Comparison of ENCODE assay signal across 29 cellular contexts in the genomic region with DNA sequence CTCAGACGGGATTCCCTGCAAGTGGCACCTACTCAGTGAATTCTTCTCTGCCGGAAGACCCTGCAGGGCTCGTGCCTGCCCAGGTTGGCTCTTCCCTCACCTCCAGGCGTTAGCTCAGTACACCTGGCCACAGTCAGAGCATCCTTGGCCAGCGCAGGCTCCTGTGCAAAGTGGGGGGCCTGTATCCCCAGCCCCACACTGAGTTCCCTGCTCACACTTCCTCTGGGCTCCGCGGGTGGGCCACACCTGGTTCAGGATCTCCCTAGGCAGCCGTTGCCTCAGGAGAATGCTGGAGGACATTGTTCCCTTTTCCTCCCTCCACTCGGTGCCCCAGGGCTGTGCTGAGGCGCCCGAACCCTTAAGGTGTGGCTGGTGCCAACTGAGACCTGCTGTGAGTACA. TPM values are rescaled to one million over a fixed set of nuclear protein-coding genes. Genes with fewer than 3 reads are reported as not detected.
"Had no signal": no experiment of that assay in that cellular context is flagged by ENCODE, and none has a peak within 500 bp of the region (broad histone marks: within the 10 kb centered on the region; RNA-seq: fewer than 3 reads in every experiment).

No MANE protein-coding gene starts in this region.

- H3K27me3 Mint-ChIP-seq: activated naive CD8-positive, alpha-beta T cell; activated T-helper 17 cell treated with anti-CD3 and anti-CD28 coated beads, Interleukin-2, amount 50 U/mL, for 72 hours had no signal

- H3K4me1 Mint-ChIP-seq: activated CD4-positive, alpha-beta memory T cell treated with anti-CD3 and anti-CD28 coated beads, Interleukin-2, amount 10 ng/mL, durations not matched to agents 7 days and 5 days; activated T-helper 17 cell treated with anti-CD3 and anti-CD28 coated beads, Interleukin-2, amount 50 U/mL, for 72 hours; central memory CD8-positive, alpha-beta T cell had no signal

- H3K9me3 ChIP-seq: MG63, Peyer's patch, SJCRH30, SK-N-SH had no signal

- DNase-seq: activated CD4-positive, alpha-beta memory T cell treated with anti-CD3 and anti-CD28 coated beads, Interleukin-2, amount 10 ng/mL, durations not matched to agents 7 days and 5 days; activated CD4-positive, alpha-beta T cell treated with anti-CD3 and anti-CD28 coated beads, Interleukin-2, amount 50 U/mL, for 1 hour; activated CD4-positive, CD25-positive, alpha-beta regulatory T cell; activated gamma-delta T cell; activated naive CD4-positive, alpha-beta T cell treated with anti-CD3 and anti-CD28 coated beads for 36 hours; activated T-cell treated with anti-CD3 and anti-CD28 coated beads for 4 hours; activated T-cell treated with anti-CD3 and anti-CD28 coated beads, Interleukin-2, amount 50 U/mL, for 48 hours; amygdala; MG63; MV-4-11; NCI-H1092 treated with DMSO at 0.1 percent for 48 hours; NCI-H1436 treated with DMSO at 0.1 percent for 48 hours; NCI-H1930; NCI-H2171; NCI-H2227 treated with DMSO at 0.1 percent for 48 hours; NCI-H446 treated with DMSO at 0.1 percent for 48 hours; NCI-H524 treated with DMSO at 0.1 percent for 48 hours; NCI-H774; Peyer's patch; Right ventricle myocardium superior; SJCRH30; SK-N-SH; T1000 had no signal

- H3K36me3 ChIP-seq: MG63, Peyer's patch, SJCRH30 had no signal

- H3K9ac ChIP-seq: SK-N-SH had no signal

- ATAC-seq: activated T-helper 17 cell treated with anti-CD3 and anti-CD28 coated beads, Interleukin-2, amount 50 U/mL, for 72 hours had no signal

- H3K27ac Mint-ChIP-seq: activated CD4-positive, alpha-beta memory T cell treated with anti-CD3 and anti-CD28 coated beads, Interleukin-2, amount 10 ng/mL, durations not matched to agents 7 days and 5 days; activated naive CD4-positive, alpha-beta T cell treated with anti-CD3 and anti-CD28 coated beads for 36 hours; activated naive CD8-positive, alpha-beta T cell; activated T-helper 17 cell treated with anti-CD3 and anti-CD28 coated beads, Interleukin-2, amount 50 U/mL, for 72 hours; T-helper 1 cell treated with Interleukin-12 subunit alpha and Interleukin-12 subunit beta and Interleukin-4 antibody, amounts not matched to agents 30 μg/mL and 1 μg/mL, for 36 hours had no signal

- H3K27ac ChIP-seq: Peyer's patch, RWPE1, SJCRH30 had no signal

- H3K9me3 Mint-ChIP-seq: activated CD4-positive, alpha-beta memory T cell treated with anti-CD3 and anti-CD28 coated beads, Interleukin-2, amount 10 ng/mL, durations not matched to agents 7 days and 5 days; activated naive CD4-positive, alpha-beta T cell treated with anti-CD3 and anti-CD28 coated beads for 36 hours; activated T-helper 17 cell treated with anti-CD3 and anti-CD28 coated beads, Interleukin-2, amount 50 U/mL, for 72 hours; central memory CD8-positive, alpha-beta T cell; T-helper 1 cell treated with Interleukin-12 subunit alpha and Interleukin-12 subunit beta and Interleukin-4 antibody, amounts not matched to agents 30 μg/mL and 1 μg/mL, for 36 hours had no signal

- H3K36me3 Mint-ChIP-seq: brain had no signal

- H3K4me2 ChIP-seq: SK-N-SH had no signal

- H3K27me3 ChIP-seq: MG63, Peyer's patch, SJCRH30 had no signal

- H3K4me3 ChIP-seq: MG63, Peyer's patch, SJCRH30 had no signal

- H3K9me2 ChIP-seq: SK-N-SH had no signal

- H3K4me1 ChIP-seq: Peyer's patch, SJCRH30 had no signal

- H3K4me3 Mint-ChIP-seq: activated CD4-positive, alpha-beta memory T cell treated with anti-CD3 and anti-CD28 coated beads, Interleukin-2, amount 10 ng/mL, durations not matched to agents 7 days and 5 days; activated naive CD4-positive, alpha-beta T cell treated with anti-CD3 and anti-CD28 coated beads for 36 hours; activated naive CD8-positive, alpha-beta T cell; activated T-helper 17 cell treated with anti-CD3 and anti-CD28 coated beads, Interleukin-2, amount 50 U/mL, for 72 hours; brain; central memory CD8-positive, alpha-beta T cell; T-helper 1 cell treated with Interleukin-12 subunit alpha and Interleukin-12 subunit beta and Interleukin-4 antibody, amounts not matched to agents 30 μg/mL and 1 μg/mL, for 36 hours had no signal

RNA-seq across cellular contexts. Expression of gene GAL, which starts 21.9 kb away (rescaled TPM):
- total RNA-seq: activated CD4-positive, alpha-beta memory T cell treated with anti-CD3 and anti-CD28 coated beads, Interleukin-2, amount 10 ng/mL, durations not matched to agents 7 days and 5 days; Right ventricle myocardium superior; SJCRH30 had no signal

RNA-seq across cellular contexts. Expression of gene TESMIN, which starts 45.1 kb away (rescaled TPM):
- total RNA-seq: SJCRH30 had no signal
